ENCODE assay signal across 10 cellular contexts in the genomic region with DNA sequence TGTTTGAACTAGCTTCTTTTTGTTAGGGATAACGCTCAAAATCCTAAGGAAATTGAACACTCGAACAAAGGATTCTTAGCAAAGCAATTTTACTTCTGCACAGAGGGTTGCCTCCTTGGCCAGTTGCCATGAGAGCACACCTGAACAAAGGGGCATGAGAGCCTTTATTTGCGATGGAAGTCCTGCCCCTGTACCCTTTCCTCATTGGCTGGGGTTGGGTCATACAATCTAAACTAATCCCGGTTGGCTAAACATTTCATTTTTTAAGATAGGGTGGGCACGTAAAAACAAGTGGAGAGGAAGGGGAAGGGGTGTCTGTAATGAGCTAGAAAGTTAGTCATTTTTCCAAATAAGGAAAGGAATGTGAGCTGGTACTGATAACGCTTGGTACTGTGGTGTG. TPM values are rescaled to one million over a fixed set of nuclear protein-coding genes. Genes with fewer than 3 reads are reported as not detected.
DNase-seq lines count a peak whose midpoint lies in the region; ATAC-seq and TF ChIP-seq lines count a peak whose summit lies in the region.
"Not testable (repeated sequence)": the region's sequence is repeated elsewhere in the genome, so short reads cannot be mapped to it uniquely, and the experiment has no call there.
"Had no signal": no experiment of that assay in that cellular context is flagged by ENCODE, and none has a peak within 500 bp of the region (broad histone marks: within the 10 kb centered on the region; RNA-seq: fewer than 3 reads in every experiment).

No MANE protein-coding gene starts in this region.

- peaks cover 12% of the 10 kb centered on the region; the same call in 1 of the 2 replicates for H3K9me3 ChIP-seq in BLaER1
- H3K9me3 ChIP-seq in ectodermal cell (ENCODE audit: control insufficient read depth, low read length); iPS-15b (ENCODE audit: control insufficient read depth, insufficient read depth, low read length): not testable (repeated sequence)

- H3K9me3 Mint-ChIP-seq in activated T-cell treated with anti-CD3 and anti-CD28 coated beads, Interleukin-2, amount 50 U/mL, for 24 hours; neural crest cell; stimulated activated naive B cell treated with anti-CD40 and anti-IgM and Interleukin-4, amounts not matched to agents 10 μg/mL and 1 μg/mL and 100 μg/mL, for 72 hours: not testable (repeated sequence)

- not testable (repeated sequence) for H3K36me3 Mint-ChIP-seq in activated T-cell treated with anti-CD3 and anti-CD28 coated beads, Interleukin-2, amount 50 U/mL, for 24 hours (ENCODE audit: low read depth); neural crest cell (ENCODE audit: low read depth); stimulated activated naive B cell treated with anti-CD40 and anti-IgM and Interleukin-4, amounts not matched to agents 10 μg/mL and 1 μg/mL and 100 μg/mL, for 72 hours

- not testable (repeated sequence) for H4K20me1 ChIP-seq in BLaER1

- H3K27me3 Mint-ChIP-seq in activated T-cell treated with anti-CD3 and anti-CD28 coated beads, Interleukin-2, amount 50 U/mL, for 24 hours; neural crest cell (ENCODE audit: low read depth); stimulated activated naive B cell treated with anti-CD40 and anti-IgM and Interleukin-4, amounts not matched to agents 10 μg/mL and 1 μg/mL and 100 μg/mL, for 72 hours: not testable (repeated sequence)

- not testable (repeated sequence) for H3K4me3 ChIP-seq in BLaER1
- H3K4me3 ChIP-seq in H7 (ENCODE audit: insufficient read depth, low read depth, low read length) (peak overlapping the region; percentile 87), ectodermal cell (ENCODE audit: insufficient read depth, low read depth, low read length) (peak overlapping the region; percentile 41), iPS-15b (ENCODE audit: low read depth, low read length) (peak overlapping the region; percentile 94)

- not testable (repeated sequence) for H3K27me3 ChIP-seq in BLaER1; H7 (ENCODE audit: control insufficient read depth, insufficient read depth, low read length); ectodermal cell (ENCODE audit: control insufficient read depth, insufficient read depth, low read length, poor library complexity, severe bottlenecking); iPS-15b (ENCODE audit: control insufficient read depth, insufficient read depth, low read length)

- DNase-seq in H7; activated T-cell treated with anti-CD3 and anti-CD28 coated beads, Interleukin-2, amount 50 U/mL, for 24 hours; neural crest cell (ENCODE audit: low read depth, low spot score); stimulated activated naive B cell treated with anti-CD40 and anti-IgM and Interleukin-4, amounts not matched to agents 10 μg/mL and 1 μg/mL and 100 μg/mL, for 72 hours: not testable (repeated sequence)
- DNase-seq in NCI-H526 treated with DMSO at 0.1 percent for 48 hours (lab: John Stamatoyannopoulos, UW) = peak; percentile 83

- not testable (repeated sequence) for ATAC-seq in stimulated activated naive B cell treated with anti-CD40 and anti-IgM and Interleukin-4, amounts not matched to agents 10 μg/mL and 1 μg/mL and 100 μg/mL, for 72 hours (replicated peaks)

- peaks cover 19% of the 10 kb centered on the region for H3K4me1 Mint-ChIP-seq in activated T-cell treated with anti-CD3 and anti-CD28 coated beads, Interleukin-2, amount 50 U/mL, for 24 hours (ENCODE audit: low read depth)
- H3K4me1 Mint-ChIP-seq in neural crest cell = peaks cover 27% of the 10 kb centered on the region
- H3K4me1 Mint-ChIP-seq in stimulated activated naive B cell treated with anti-CD40 and anti-IgM and Interleukin-4, amounts not matched to agents 10 μg/mL and 1 μg/mL and 100 μg/mL, for 72 hours = peaks cover 21 to 30% of the 10 kb centered on the region in 2 donors

- H3K4me2 ChIP-seq in BLaER1 = peak overlapping the region; percentile 53; the same call in 1 of the 2 replicates

- H3K4me1 ChIP-seq in BLaER1 = peaks cover 72% of the 10 kb centered on the region
- H3K4me1 ChIP-seq in ectodermal cell (ENCODE audit: control insufficient read depth, insufficient read depth, low read length) = not testable (repeated sequence)
- H3K4me1 ChIP-seq in iPS-15b (ENCODE audit: control insufficient read depth, insufficient read depth, low read length) = peaks cover 12% of the 10 kb centered on the region

- H3K27ac Mint-ChIP-seq in activated T-cell treated with anti-CD3 and anti-CD28 coated beads, Interleukin-2, amount 50 U/mL, for 24 hours = peak overlapping the region; percentile 22
- peak overlapping the region; percentile 7 for H3K27ac Mint-ChIP-seq in neural crest cell (ENCODE audit: unreplicated experiment)
- peak overlapping the region; percentile 20 for H3K27ac Mint-ChIP-seq in stimulated activated naive B cell treated with anti-CD40 and anti-IgM and Interleukin-4, amounts not matched to agents 10 μg/mL and 1 μg/mL and 100 μg/mL, for 72 hours

- not testable (repeated sequence) for H3K27ac ChIP-seq in BLaER1
- H3K27ac ChIP-seq in ectodermal cell (ENCODE audit: insufficient read depth, low read depth, low read length, poor library complexity, severe bottlenecking) = peak overlapping the region; percentile 45

- not testable (repeated sequence) for H3K9ac ChIP-seq in BLaER1
- H3K9ac ChIP-seq in iPS-15b (ENCODE audit: low read depth, low read length) = peak overlapping the region; percentile 90

- not testable (repeated sequence) for H3K4me3 Mint-ChIP-seq in activated T-cell treated with anti-CD3 and anti-CD28 coated beads, Interleukin-2, amount 50 U/mL, for 24 hours; neural crest cell; stimulated activated naive B cell treated with anti-CD40 and anti-IgM and Interleukin-4, amounts not matched to agents 10 μg/mL and 1 μg/mL and 100 μg/mL, for 72 hours

- TF ChIP-seq CTCF in neural crest cell (conservative IDR thresholded peaks at IDR 0.05) = not testable (repeated sequence)

- H3K36me3 ChIP-seq in BLaER1; H7 (replicated peaks; ENCODE audit: control insufficient read depth, insufficient read depth, low read length); ectodermal cell (ENCODE audit: control insufficient read depth, insufficient read depth, low read length): not testable (repeated sequence)
- H3K36me3 ChIP-seq in iPS-15b (ENCODE audit: control insufficient read depth, insufficient read depth, low read length) = peaks cover 11% of the 10 kb centered on the region

- 5 to 7% methylated on average over 6 of the region's 6 CpGs for WGBS in ectodermal cell, 2 experiments

RNA-seq across cellular contexts. Expression of gene QPRT, which starts 30.7 kb away (rescaled TPM):
- 165 and 173 TPM in 2 replicates for total RNA-seq in H7 (2014; rRNA removed; shearing (Covaris generic))
- 147 TPM for polyA plus RNA-seq in ectodermal cell (2013, experiment 1 of 4)
- 153 TPM for polyA plus RNA-seq in ectodermal cell (2013, experiment 2 of 4)
- polyA plus RNA-seq in ectodermal cell (2013, experiment 3 of 4) = 125 TPM
- polyA plus RNA-seq in ectodermal cell (2013, experiment 4 of 4) = 141 TPM
- total RNA-seq in neural crest cell = 77.3 and 79.5 TPM in 2 replicates
- total RNA-seq: MCF 10A had no signal

RNA-seq across cellular contexts. Expression of gene C16orf54, which starts 36.1 kb away (rescaled TPM):
- total RNA-seq in H7 (2014; rRNA removed; shearing (Covaris generic)) = not detected in 2 replicates
- polyA plus RNA-seq in ectodermal cell (2013, experiment 1 of 4) = not detected
- not detected for polyA plus RNA-seq in ectodermal cell (2013, experiment 2 of 4)
- not detected for polyA plus RNA-seq in ectodermal cell (2013, experiment 3 of 4)
- not detected for polyA plus RNA-seq in ectodermal cell (2013, experiment 4 of 4)
- total RNA-seq in neural crest cell = not detected in 2 replicates
- total RNA-seq: MCF 10A had no signal
- polyA plus RNA-seq: A549 had no signal

RNA-seq across cellular contexts. Expression of gene SPN, which starts 46.6 kb away (rescaled TPM):
- total RNA-seq in H7 (2014; rRNA removed; shearing (Covaris generic)) = 0.48 and 0.59 TPM in 2 replicates
- 1.0 TPM for polyA plus RNA-seq in ectodermal cell (2013, experiment 1 of 4)
- polyA plus RNA-seq in ectodermal cell (2013, experiment 2 of 4) = 1.0 TPM
- polyA plus RNA-seq in ectodermal cell (2013, experiment 3 of 4) = 0.48 TPM
- 0.85 TPM for polyA plus RNA-seq in ectodermal cell (2013, experiment 4 of 4)
- total RNA-seq in neural crest cell = 0.07 and 0.16 TPM in 2 replicates
- total RNA-seq: MCF 10A had no signal
